In genomic region chr10:61028861-61029361, GRCh38 we compare ENCODE assay signal across 19 cellular contexts.
A peak's percentile ranks its signal among the peaks of the same experiment; 100 is the strongest.
DNase-seq lines count a peak whose midpoint lies in the region; ATAC-seq and TF ChIP-seq lines count a peak whose summit lies in the region.
"Had no signal": no experiment of that assay in that cellular context is flagged by ENCODE, and none has a peak within 500 bp of the region (broad histone marks: within the 10 kb centered on the region; RNA-seq: fewer than 3 reads in every experiment).

No MANE protein-coding gene starts in this region.

- no peak overlapping the region for H2BK120ac ChIP-seq in mesenchymal stem cell (ENCODE audit: low read depth, low read length)

- no peak overlapping the region for H3K9ac ChIP-seq in mesenchymal stem cell (ENCODE audit: low read length)
- H3K9ac ChIP-seq: neural progenitor cell had no signal

- no peaks in the 10 kb centered on the region for H3K36me3 ChIP-seq in mesenchymal stem cell (ENCODE audit: control insufficient read depth in 1 of 2, insufficient read depth in 2 of 2, low read depth in 1 of 2, low read length in 2 of 2)
- H3K36me3 ChIP-seq in gastrocnemius medialis = no peaks in the 10 kb centered on the region
- H3K36me3 ChIP-seq in heart left ventricle = no peaks in the 10 kb centered on the region
- H3K36me3 ChIP-seq: neural progenitor cell had no signal

- peak overlapping the region; percentile 59 for H2BK5ac ChIP-seq in mesenchymal stem cell (ENCODE audit: low read depth, low read length, poor library complexity, severe bottlenecking)

- no peak overlapping the region for H3K14ac ChIP-seq in mesenchymal stem cell (ENCODE audit: low read length in 2 of 2)

- peaks cover 3% of the 10 kb centered on the region for H3K4me1 ChIP-seq in mesenchymal stem cell (ENCODE audit: control insufficient read depth, insufficient read depth, low read depth, low read length)
- H3K4me1 ChIP-seq in gastrocnemius medialis = no peaks in the 10 kb centered on the region
- no peaks in the 10 kb centered on the region for H3K4me1 ChIP-seq in heart left ventricle
- H3K4me1 ChIP-seq: neural progenitor cell had no signal

- H3K27ac ChIP-seq in mesenchymal stem cell (ENCODE audit: low read length, poor library complexity, severe bottlenecking) (peak overlapping the region; percentile 73), gastrocnemius medialis (no peak overlapping the region), heart left ventricle (no peak overlapping the region)
- H3K27ac ChIP-seq: neural progenitor cell had no signal

- H4K8ac ChIP-seq in mesenchymal stem cell (ENCODE audit: low read length) = no peak overlapping the region

- H3K27ac Mint-ChIP-seq in stimulated activated effector memory CD8-positive, alpha-beta T cell treated with anti-CD3 and anti-CD28 coated beads, Interleukin-12 subunit alpha, Interleukin-12 subunit beta, amount 100 ng/mL, for 72 hours = no peak overlapping the region
- H3K27ac Mint-ChIP-seq: activated CD4-positive, alpha-beta T cell treated with anti-CD3 and anti-CD28 coated beads for 36 hours; brain; neural progenitor cell had no signal

- H3K9me3 ChIP-seq in mesenchymal stem cell (ENCODE audit: control insufficient read depth, low read length) (no peaks in the 10 kb centered on the region), gastrocnemius medialis (no peaks in the 10 kb centered on the region), heart left ventricle (no peaks in the 10 kb centered on the region)

- TF ChIP-seq CTCF in gastrocnemius medialis (IDR thresholded peaks at IDR 0.05 in 4 of 5, conservative IDR thresholded peaks at IDR 0.05 in 1 of 5) = no peak
- TF ChIP-seq CTCF in heart left ventricle (IDR thresholded peaks at IDR 0.05) = no peak

- H3K4me1 Mint-ChIP-seq in stimulated activated effector memory CD8-positive, alpha-beta T cell treated with anti-CD3 and anti-CD28 coated beads, Interleukin-12 subunit alpha, Interleukin-12 subunit beta, amount 100 ng/mL, for 72 hours = no peaks in the 10 kb centered on the region
- H3K4me1 Mint-ChIP-seq: activated CD4-positive, alpha-beta T cell treated with anti-CD3 and anti-CD28 coated beads for 36 hours; neural progenitor cell had no signal

- H2BK15ac ChIP-seq in mesenchymal stem cell (ENCODE audit: low read depth, poor library complexity, severe bottlenecking) = no peak overlapping the region

- ATAC-seq in gastrocnemius medialis (no peak), heart left ventricle (no peak)
- ATAC-seq in stimulated activated effector memory CD8-positive, alpha-beta T cell treated with anti-CD3 and anti-CD28 coated beads, Interleukin-12 subunit alpha, Interleukin-12 subunit beta, amount 100 ng/mL, for 72 hours = no peak
- ATAC-seq: activated CD4-positive, alpha-beta T cell treated with anti-CD3 and anti-CD28 coated beads for 36 hours had no signal

- H3K36me3 Mint-ChIP-seq in stimulated activated effector memory CD8-positive, alpha-beta T cell treated with anti-CD3 and anti-CD28 coated beads, Interleukin-12 subunit alpha, Interleukin-12 subunit beta, amount 100 ng/mL, for 72 hours = no peaks in the 10 kb centered on the region
- H3K36me3 Mint-ChIP-seq: brain, neural progenitor cell had no signal

- H3K9me3 Mint-ChIP-seq in stimulated activated effector memory CD8-positive, alpha-beta T cell treated with anti-CD3 and anti-CD28 coated beads, Interleukin-12 subunit alpha, Interleukin-12 subunit beta, amount 100 ng/mL, for 72 hours = no peaks in the 10 kb centered on the region
- H3K9me3 Mint-ChIP-seq: brain had no signal

- peak overlapping the region in 1 of 2 experiments; percentile 10 for H2BK12ac ChIP-seq in mesenchymal stem cell (ENCODE audit: low read length in 2 of 2)

- 21% methylated on average over 5 of the region's 5 CpGs for WGBS in mesenchymal stem cell
- 58 to 73% (median 71%) methylated on average over 5 of the region's 5 CpGs for WGBS in heart left ventricle, 4 donors

- H3K4ac ChIP-seq in mesenchymal stem cell (ENCODE audit: low read depth in 1 of 2, low read length in 2 of 2) = no peak overlapping the region

- H2AFZ ChIP-seq in mesenchymal stem cell (ENCODE audit: low read depth, low read length) = peak overlapping the region; percentile 61
- H2AFZ ChIP-seq: neural progenitor cell had no signal

- H3K79me1 ChIP-seq in mesenchymal stem cell (replicated peaks; ENCODE audit: low read length, poor library complexity, severe bottlenecking) = no peaks in the 10 kb centered on the region

- H3K4me2 ChIP-seq in mesenchymal stem cell (ENCODE audit: low read length, poor library complexity, severe bottlenecking) = no peak overlapping the region
- H3K4me2 ChIP-seq: neural progenitor cell had no signal

- H3K27me3 ChIP-seq in mesenchymal stem cell (ENCODE audit: control insufficient read depth in 1 of 2, insufficient read depth in 1 of 2, low read length in 2 of 2) (peaks cover 0 to 17% of the 10 kb centered on the region in 2 experiments), gastrocnemius medialis (no peaks in the 10 kb centered on the region), heart left ventricle (no peaks in the 10 kb centered on the region)
- H3K27me3 ChIP-seq: neural progenitor cell had no signal

- no peak overlapping the region for H4K91ac ChIP-seq in mesenchymal stem cell (ENCODE audit: low read length)

- H3K4me3 ChIP-seq in mesenchymal stem cell (ENCODE audit: insufficient read depth in 1 of 2, low read depth in 1 of 2, low read length in 2 of 2) (no peak overlapping the region), gastrocnemius medialis (no peak overlapping the region), heart left ventricle (no peak overlapping the region)
- H3K4me3 ChIP-seq: neural progenitor cell had no signal

- DNase-seq in AG20443 (ENCODE audit: low spot score) = peak; percentile 49
- peak; percentile 57 for DNase-seq in LoVo (ENCODE audit: low spot score)
- DNase-seq in dermis blood vessel endothelial cell = peak; percentile 38
- DNase-seq in mesenchymal stem cell = peak; percentile 38
- no peak for DNase-seq in gastrocnemius medialis
- DNase-seq in OCI-M2 (lab: John Stamatoyannopoulos, UW; ENCODE audit: unreplicated experiment) = no peak
- no peak for DNase-seq in heart left ventricle
- no peak for DNase-seq in stimulated activated effector memory CD8-positive, alpha-beta T cell treated with anti-CD3 and anti-CD28 coated beads, Interleukin-12 subunit alpha, Interleukin-12 subunit beta, amount 100 ng/mL, for 72 hours (ENCODE audit: low spot score in 2 of 2)
- DNase-seq: activated CD4-positive, alpha-beta T cell treated with anti-CD3 and anti-CD28 coated beads for 36 hours; activated gamma-delta T cell; COR-L47; GF-D8; H7; NCI-H187; NCI-H446; stimulated activated CD4-positive, alpha-beta T cell treated with anti-CD3 and anti-CD28 coated beads, Interleukin-1b, Interleukin-23, amount 100 ng/mL, for 48 hours; T-helper 9 cell had no signal

- intact Hi-C loops in gastrocnemius medialis (cut with DNase I; ENCODE audit: low total_unique reads) = no loop called here
- intact Hi-C loops in heart left ventricle (cut with DNase I) = no loop called here

- TF ChIP-seq POLR2A in gastrocnemius medialis (IDR thresholded peaks at IDR 0.05) (no peak), heart left ventricle (IDR thresholded peaks at IDR 0.05) (no peak)

- no peak overlapping the region for H3K4me3 Mint-ChIP-seq in stimulated activated effector memory CD8-positive, alpha-beta T cell treated with anti-CD3 and anti-CD28 coated beads, Interleukin-12 subunit alpha, Interleukin-12 subunit beta, amount 100 ng/mL, for 72 hours
- H3K4me3 Mint-ChIP-seq: activated CD4-positive, alpha-beta T cell treated with anti-CD3 and anti-CD28 coated beads for 36 hours; brain; neural progenitor cell had no signal

- peak overlapping the region; percentile 4 for H2AK5ac ChIP-seq in mesenchymal stem cell (ENCODE audit: low read length, severe bottlenecking)

- in situ Hi-C loops in gastrocnemius medialis (cut with MboI; ENCODE audit: low sequenced_read_pairs in 4 of 4) = no loop called here

- no peak overlapping the region for H3K18ac ChIP-seq in mesenchymal stem cell (ENCODE audit: low read depth in 1 of 2, low read length in 2 of 2)

- no peak overlapping the region for H3K23ac ChIP-seq in mesenchymal stem cell (ENCODE audit: low read length in 2 of 2)

Comparison
In these comparisons a context has a peak if more than half of its experiments do, and no peak if none do; other contexts are left out.
1. DNase-seq: peak in AG20443 (single experiment), LoVo (single experiment), dermis blood vessel endothelial cell (single experiment) and mesenchymal stem cell (single experiment); none in gastrocnemius medialis (0 of 2), OCI-M2 (single experiment), heart left ventricle (0 of 5) and stimulated activated effector memory CD8-positive, alpha-beta T cell treated with anti-CD3 and anti-CD28 coated beads, Interleukin-12 subunit alpha, Interleukin-12 subunit beta, amount 100 ng/mL, for 72 hours (0 of 2).